In the genomic region with DNA sequence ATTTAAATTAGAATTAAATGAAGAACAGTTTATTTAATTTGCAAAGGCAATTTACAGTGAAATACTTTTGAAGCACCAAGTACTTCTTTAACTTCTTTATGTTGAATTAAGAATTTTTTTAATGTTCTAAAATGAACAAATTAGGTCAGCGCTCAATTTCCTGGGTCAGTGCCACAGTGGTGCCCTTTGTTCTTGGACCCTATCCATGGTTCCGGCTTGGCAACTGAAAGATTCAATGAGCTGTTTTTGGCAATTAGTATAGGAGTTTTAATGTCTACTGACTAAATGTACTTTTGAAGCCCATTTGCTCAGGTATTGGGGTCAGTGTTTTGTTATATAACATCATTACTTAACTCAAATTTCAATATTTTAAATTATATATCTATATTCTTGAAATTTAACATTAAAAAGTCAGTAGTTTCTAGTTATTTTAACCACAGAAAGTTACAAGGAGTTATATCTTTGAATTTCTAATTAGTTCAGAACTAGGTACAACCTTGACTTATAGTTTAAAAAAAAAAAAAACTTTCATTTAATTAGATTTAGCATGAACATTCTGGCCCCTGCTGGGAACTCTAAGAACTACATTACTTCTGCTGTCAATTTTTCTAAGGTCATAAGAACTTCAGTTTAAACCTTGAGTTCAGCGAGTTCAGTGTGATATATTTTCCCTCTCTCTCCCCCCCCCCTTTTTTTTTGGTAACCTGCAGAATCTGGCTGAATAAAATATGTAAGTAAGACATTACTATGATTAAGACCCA, we compare ENCODE assay signal across 9 cellular contexts. TPM values are rescaled to one million over a fixed set of nuclear protein-coding genes. Genes with fewer than 3 reads are reported as not detected.
A peak's percentile ranks its signal among the peaks of the same experiment; 100 is the strongest.
DNase-seq lines count a peak whose midpoint lies in the region; ATAC-seq and TF ChIP-seq lines count a peak whose summit lies in the region.
"Had no signal": no experiment of that assay in that cellular context is flagged by ENCODE, and none has a peak within 500 bp of the region (broad histone marks: within the 10 kb centered on the region; RNA-seq: fewer than 3 reads in every experiment).

No MANE protein-coding gene starts in this region.

- H3K4me3 Mint-ChIP-seq in activated naive CD4-positive, alpha-beta T cell treated with anti-CD3 and anti-CD28 coated beads for 36 hours: no peak overlapping the region
- H3K4me3 Mint-ChIP-seq in activated B cell treated with CpG ODN at 0.5 μM for 24 hours: no peak overlapping the region
- H3K4me3 Mint-ChIP-seq: dendritic cell treated with granulocyte-macrophage colony-stimulating factor and Interleukin-4, amounts not matched to agents 40 ng/mL and 50 ng/mL, for 4 days had no signal

- no peaks in the 10 kb centered on the region for H3K4me1 Mint-ChIP-seq in activated naive CD4-positive, alpha-beta T cell treated with anti-CD3 and anti-CD28 coated beads for 36 hours (ENCODE audit: low read depth)
- H3K4me1 Mint-ChIP-seq in activated B cell treated with CpG ODN at 0.5 μM for 24 hours: no peaks in the 10 kb centered on the region

- CTCF ChIA-PET in activated naive CD4-positive, alpha-beta T cell treated with anti-CD3 and anti-CD28 coated beads for 36 hours (lab: Charles Lee): interaction anchor here (1.1 to 2.6 kb wide), 2 partner anchors 17 to 44 kb away, joined by 5 to 6 read pairs; no protein-coding TSS in a partner anchor
- CTCF ChIA-PET in activated B cell treated with CpG ODN at 0.5 μM for 24 hours (lab: Charles Lee): interaction anchor here (1.4 to 2.9 kb wide), 3 partner anchors 272 to 409 kb away, joined by 4 to 17 read pairs (median 15); no protein-coding TSS in a partner anchor

- H3K4me1 ChIP-seq in left ventricle myocardium inferior: peaks cover 6% of the 10 kb centered on the region

- no peaks in the 10 kb centered on the region for H3K9me3 Mint-ChIP-seq in activated naive CD4-positive, alpha-beta T cell treated with anti-CD3 and anti-CD28 coated beads for 36 hours
- H3K9me3 Mint-ChIP-seq in activated B cell treated with CpG ODN at 0.5 μM for 24 hours: no peaks in the 10 kb centered on the region
- H3K9me3 Mint-ChIP-seq: dendritic cell treated with granulocyte-macrophage colony-stimulating factor and Interleukin-4, amounts not matched to agents 40 ng/mL and 50 ng/mL, for 4 days had no signal

- POLR2A ChIA-PET in activated B cell treated with CpG ODN at 0.5 μM for 24 hours (lab: Charles Lee): no interaction called here

- intact Hi-C loops in activated naive CD4-positive, alpha-beta T cell treated with anti-CD3 and anti-CD28 coated beads for 36 hours (cut with micrococcal nuclease): loop anchor here (1.0 kb wide), 5 partner anchors 46 to 409 kb away; partner anchors contain the start of gene ASNSD1
- intact Hi-C loops in activated B cell treated with CpG ODN at 0.5 μM for 24 hours (cut with micrococcal nuclease): loop anchor here (1.0 to 5.0 kb wide), 4 partner anchors 272 to 978 kb away; partner anchors contain the start of gene ASNSD1
- intact Hi-C loops in left ventricle myocardium inferior (cut with micrococcal nuclease): no loop called here

- no peak overlapping the region for H3K27ac ChIP-seq in left ventricle myocardium inferior (replicated peaks)

- no peak overlapping the region for H3K4me3 ChIP-seq in left ventricle myocardium inferior

- peak; percentile 54 for DNase-seq in activated naive CD4-positive, alpha-beta T cell treated with anti-CD3 and anti-CD28 coated beads for 36 hours
- DNase-seq in activated naive CD4-positive, alpha-beta T cell (lab: John Stamatoyannopoulos, UW): no peak
- peak; percentile 69 for DNase-seq in NCI-H2171 treated with DMSO at 0.1 percent for 48 hours (lab: John Stamatoyannopoulos, UW)
- DNase-seq in activated B cell treated with CpG ODN at 0.5 μM for 24 hours: no peak
- no peak for DNase-seq in left ventricle myocardium inferior
- peak; percentile 32 for DNase-seq in stimulated activated CD4-positive, alpha-beta T cell treated with anti-CD3 and anti-CD28 coated beads, Interleukin-4, amount 100 ng/mL, for 24 hours

- TF ChIP-seq CTCF in activated B cell treated with CpG ODN at 0.5 μM for 24 hours (IDR thresholded peaks at IDR 0.05) (no peak), left ventricle myocardium inferior (IDR thresholded peaks at IDR 0.05; ENCODE audit: borderline replicate concordance) (peak; percentile 61)

- ATAC-seq in HG02798 (IDR thresholded peaks at IDR 0.05; ENCODE audit: poor library complexity, unreplicated experiment) (peak; percentile 66), activated B cell treated with CpG ODN at 0.5 μM for 24 hours (ENCODE audit: low read depth) (peak; percentile 61), GM21423 (IDR thresholded peaks at IDR 0.05; ENCODE audit: unreplicated experiment) (no peak)

- no peak overlapping the region for H3K27ac Mint-ChIP-seq in activated naive CD4-positive, alpha-beta T cell treated with anti-CD3 and anti-CD28 coated beads for 36 hours
- no peak overlapping the region for H3K27ac Mint-ChIP-seq in activated B cell treated with CpG ODN at 0.5 μM for 24 hours
- H3K27ac Mint-ChIP-seq: dendritic cell treated with granulocyte-macrophage colony-stimulating factor and Interleukin-4, amounts not matched to agents 40 ng/mL and 50 ng/mL, for 4 days had no signal

- no peaks in the 10 kb centered on the region for H3K27me3 ChIP-seq in left ventricle myocardium inferior (ENCODE audit: low read depth)

- H3K36me3 ChIP-seq in left ventricle myocardium inferior: no peaks in the 10 kb centered on the region

- no peaks in the 10 kb centered on the region for H3K36me3 Mint-ChIP-seq in activated naive CD4-positive, alpha-beta T cell treated with anti-CD3 and anti-CD28 coated beads for 36 hours (ENCODE audit: low read depth)
- no peaks in the 10 kb centered on the region for H3K36me3 Mint-ChIP-seq in activated B cell treated with CpG ODN at 0.5 μM for 24 hours (ENCODE audit: low read depth)

- H3K27me3 Mint-ChIP-seq in activated naive CD4-positive, alpha-beta T cell treated with anti-CD3 and anti-CD28 coated beads for 36 hours (ENCODE audit: low read depth): no peaks in the 10 kb centered on the region
- H3K27me3 Mint-ChIP-seq in activated B cell treated with CpG ODN at 0.5 μM for 24 hours: no peaks in the 10 kb centered on the region
- H3K27me3 Mint-ChIP-seq: dendritic cell treated with granulocyte-macrophage colony-stimulating factor and Interleukin-4, amounts not matched to agents 40 ng/mL and 50 ng/mL, for 4 days had no signal

- H3K9me3 ChIP-seq in left ventricle myocardium inferior (replicated peaks): peaks cover under 1% of the 10 kb centered on the region

RNA-seq across cellular contexts. Expression of gene MSTN, which starts 7.6 kb away (rescaled TPM):
- total RNA-seq in activated naive CD4-positive, alpha-beta T cell treated with anti-CD3 and anti-CD28 coated beads for 36 hours: not detected
- total RNA-seq in activated B cell treated with CpG ODN at 0.5 μM for 24 hours: not detected in 2 replicates
- total RNA-seq in left ventricle myocardium inferior: not detected

Comparison
In these comparisons a context has a peak if more than half of its experiments do, and no peak if none do; other contexts are left out.
1. DNase-seq: peak in activated naive CD4-positive, alpha-beta T cell treated with anti-CD3 and anti-CD28 coated beads for 36 hours (single experiment), NCI-H2171 treated with DMSO at 0.1 percent for 48 hours (single experiment) and stimulated activated CD4-positive, alpha-beta T cell treated with anti-CD3 and anti-CD28 coated beads, Interleukin-4, amount 100 ng/mL, for 24 hours (single experiment); none in activated naive CD4-positive, alpha-beta T cell (0 of 4), activated B cell treated with CpG ODN at 0.5 μM for 24 hours (single experiment) and left ventricle myocardium inferior (single experiment).